Comparison of ENCODE assay signal across 18 cellular contexts in the genomic region with DNA sequence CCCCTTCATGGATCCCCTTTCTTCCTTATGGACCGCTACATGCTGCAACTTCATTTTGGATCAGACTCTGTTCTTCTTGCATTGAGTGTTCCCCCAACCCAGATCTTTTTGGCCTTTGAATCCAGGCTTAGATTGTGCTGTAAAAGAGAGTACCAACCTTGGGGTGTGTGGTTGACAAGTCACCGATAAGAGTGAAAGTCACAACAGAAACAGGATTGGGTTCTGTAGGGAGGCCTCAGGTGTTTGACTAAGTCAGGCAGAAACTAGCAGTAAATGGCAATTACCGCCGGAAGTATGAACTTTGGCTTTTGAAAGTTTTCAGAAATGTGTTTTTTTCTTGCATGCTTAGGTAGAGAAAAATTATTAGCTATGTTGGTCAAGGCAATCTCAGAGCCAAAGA.
"Had no signal": no experiment of that assay in that cellular context is flagged by ENCODE, and none has a peak within 500 bp of the region (broad histone marks: within the 10 kb centered on the region; RNA-seq: fewer than 3 reads in every experiment).

No MANE protein-coding gene starts in this region.

- H3K9me3 ChIP-seq: MG63, SJSA1 had no signal

- FAIRE-seq: RCC 7860 had no signal

- DNase-seq: KBM-7, MG63, NCI-H1092 treated with DMSO at 0.1 percent for 48 hours, NCI-H1436, NCI-H187, NCI-H2029, NCI-H2081 treated with DMSO at 0.1 percent for 48 hours, NCI-H2171, NCI-H345, NCI-H446 treated with DMSO at 0.1 percent for 48 hours, NCI-H510A treated with DMSO at 0.1 percent for 48 hours, NCI-H526, Right ventricle myocardium superior, RPMI8226, SIG-M5 had no signal

- H3K4me3 ChIP-seq: MG63, SJSA1, SK-N-MC had no signal

- H3K27ac ChIP-seq: SJSA1, SK-N-MC had no signal

- H3K36me3 ChIP-seq: MG63, SJSA1 had no signal

- H3K27me3 ChIP-seq: MG63, SJSA1 had no signal

- H3K4me1 ChIP-seq: SJSA1 had no signal
